1 cellular context compared by ENCODE assay signal in the genomic region with DNA sequence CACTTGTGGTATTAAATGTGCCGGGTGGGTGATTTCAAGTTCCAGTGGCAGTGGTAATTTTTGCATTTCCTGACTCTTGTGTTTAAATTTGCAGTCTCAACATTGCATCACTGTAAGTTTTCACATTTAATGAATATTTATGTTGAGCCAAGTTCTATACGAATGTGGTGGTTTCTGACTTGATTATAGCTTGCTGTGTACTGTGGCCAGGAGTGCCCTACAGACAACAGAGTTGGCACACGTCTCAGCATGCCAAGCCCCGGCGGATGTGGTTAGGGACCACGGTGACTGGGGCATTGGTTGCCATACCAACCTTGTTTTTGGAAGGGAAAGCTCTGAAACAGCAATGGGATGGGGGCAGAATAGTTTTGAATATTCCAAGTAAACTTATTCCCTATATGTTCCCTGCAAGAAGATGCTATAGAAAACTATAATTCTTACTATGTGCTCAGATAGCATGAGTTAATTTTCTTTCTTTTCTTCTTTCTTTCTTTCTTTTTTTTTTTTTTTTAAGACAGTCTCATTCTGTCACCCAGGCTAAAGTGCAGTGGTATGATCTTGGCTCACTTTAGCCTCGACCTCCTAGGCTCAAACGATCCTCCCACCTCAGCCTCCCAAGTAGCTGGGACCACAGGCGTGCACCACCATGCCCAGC.
A peak's percentile ranks its signal among the peaks of the same experiment; 100 is the strongest.
TF ChIP-seq lines count a peak whose summit lies in the region.

No MANE protein-coding gene starts in this region.

TF ChIP-seq in HepG2, 621 proteins besides CTCF, POLR2A, EP300 and RAD21:
- TF ChIP-seq, protein P1, sequence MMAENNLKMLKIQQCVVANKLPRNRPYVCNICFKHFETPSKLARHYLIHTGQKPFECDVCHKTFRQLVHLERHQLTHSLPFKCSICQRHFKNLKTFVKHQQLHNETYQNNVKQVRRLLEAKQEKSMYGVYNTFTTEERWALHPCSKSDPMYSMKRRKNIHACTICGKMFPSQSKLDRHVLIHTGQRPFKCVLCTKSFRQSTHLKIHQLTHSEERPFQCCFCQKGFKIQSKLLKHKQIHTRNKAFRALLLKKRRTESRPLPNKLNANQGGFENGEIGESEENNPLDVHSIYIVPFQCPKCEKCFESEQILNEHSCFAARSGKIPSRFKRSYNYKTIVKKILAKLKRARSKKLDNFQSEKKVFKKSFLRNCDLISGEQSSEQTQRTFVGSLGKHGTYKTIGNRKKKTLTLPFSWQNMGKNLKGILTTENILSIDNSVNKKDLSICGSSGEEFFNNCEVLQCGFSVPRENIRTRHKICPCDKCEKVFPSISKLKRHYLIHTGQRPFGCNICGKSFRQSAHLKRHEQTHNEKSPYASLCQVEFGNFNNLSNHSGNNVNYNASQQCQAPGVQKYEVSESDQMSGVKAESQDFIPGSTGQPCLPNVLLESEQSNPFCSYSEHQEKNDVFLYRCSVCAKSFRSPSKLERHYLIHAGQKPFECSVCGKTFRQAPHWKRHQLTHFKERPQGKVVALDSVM (CRISPR knock-in tag; IDR thresholded peaks at IDR 0.05) = 0 out of 2 replicates have a peak, but pooled peaks have one; percentile 31
- TF ChIP-seq ZNF468 (CRISPR knock-in tag; IDR thresholded peaks at IDR 0.05) = no peak
- TF ChIP-seq, protein P2, sequence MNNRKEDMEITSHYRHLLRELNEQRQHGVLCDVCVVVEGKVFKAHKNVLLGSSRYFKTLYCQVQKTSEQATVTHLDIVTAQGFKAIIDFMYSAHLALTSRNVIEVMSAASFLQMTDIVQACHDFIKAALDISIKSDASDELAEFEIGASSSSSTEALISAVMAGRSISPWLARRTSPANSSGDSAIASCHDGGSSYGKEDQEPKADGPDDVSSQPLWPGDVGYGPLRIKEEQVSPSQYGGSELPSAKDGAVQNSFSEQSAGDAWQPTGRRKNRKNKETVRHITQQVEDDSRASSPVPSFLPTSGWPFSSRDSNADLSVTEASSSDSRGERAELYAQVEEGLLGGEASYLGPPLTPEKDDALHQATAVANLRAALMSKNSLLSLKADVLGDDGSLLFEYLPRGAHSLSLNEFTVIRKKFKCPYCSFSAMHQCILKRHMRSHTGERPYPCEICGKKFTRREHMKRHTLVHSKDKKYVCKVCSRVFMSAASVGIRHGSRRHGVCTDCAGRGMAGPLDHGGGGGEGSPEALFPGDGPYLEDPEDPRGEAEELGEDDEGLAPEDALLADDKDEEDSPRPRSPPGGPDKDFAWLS (CRISPR knock-in tag; IDR thresholded peaks at IDR 0.05; ENCODE audit: borderline replicate concordance) = no peak
- TF ChIP-seq NONO (IDR thresholded peaks at IDR 0.05) = no peak
- no peak for TF ChIP-seq NONO (CRISPR knock-in tag; conservative IDR thresholded peaks at IDR 0.05)
